In the genomic region with DNA sequence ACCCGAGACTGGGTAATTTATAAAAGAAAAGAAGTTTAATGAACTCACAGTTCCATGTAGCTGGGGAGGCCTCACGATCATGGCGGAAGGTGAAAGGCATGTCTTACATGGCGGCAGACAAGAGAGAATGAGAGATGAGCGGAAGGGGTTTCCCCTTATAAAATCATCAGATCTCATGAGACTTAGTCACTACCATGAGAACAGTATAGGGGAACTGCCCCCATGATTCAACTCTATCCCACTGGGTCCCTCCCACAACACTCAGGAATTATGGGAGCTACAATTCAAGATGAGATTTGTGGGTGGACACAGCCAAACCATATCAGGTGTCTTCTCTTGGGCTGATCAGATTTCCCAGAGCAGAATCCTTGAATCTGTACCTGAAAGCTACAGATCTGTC, we compare ENCODE assay signal across 23 cellular contexts.
DNase-seq lines count a peak whose midpoint lies in the region; ATAC-seq, FAIRE-seq and TF ChIP-seq lines count a peak whose summit lies in the region.
"Had no signal": no experiment of that assay in that cellular context is flagged by ENCODE, and none has a peak within 500 bp of the region (broad histone marks: within the 10 kb centered on the region; RNA-seq: fewer than 3 reads in every experiment).

No MANE protein-coding gene starts in this region.

- intact Hi-C loops in activated CD8-positive, alpha-beta T cell treated with anti-CD3 and anti-CD28 coated beads for 36 hours (cut with micrococcal nuclease): no loop called here
- intact Hi-C loops in activated naive CD4-positive, alpha-beta T cell treated with anti-CD3 and anti-CD28 coated beads for 36 hours (cut with micrococcal nuclease): no loop called here
- intact Hi-C loops in GM12878 (cut with micrococcal nuclease; ENCODE audit: unreplicated experiment): no loop called here

- no peak for TF ChIP-seq EP300 in GM12878 (IDR thresholded peaks at IDR 0.05; ENCODE audit: borderline replicate concordance in 1 of 2, control insufficient read depth in 1 of 2, low read depth in 2 of 2, low read length in 2 of 2)

- H3K9me3 Mint-ChIP-seq in activated CD8-positive, alpha-beta T cell treated with anti-CD3 and anti-CD28 coated beads for 36 hours: peaks cover 9% of the 10 kb centered on the region
- peaks cover 13% of the 10 kb centered on the region for H3K9me3 Mint-ChIP-seq in activated CD8-positive, alpha-beta T cell treated with anti-CD3 and anti-CD28 coated beads, Interleukin-2, amount 10 ng/mL, durations not matched to agents 7 days and 5 days (ENCODE audit: insufficient read depth)
- H3K9me3 Mint-ChIP-seq in activated naive CD4-positive, alpha-beta T cell treated with anti-CD3 and anti-CD28 coated beads for 36 hours: peaks cover 6% of the 10 kb centered on the region
- peaks cover 9% of the 10 kb centered on the region for H3K9me3 Mint-ChIP-seq in activated T-helper 17 cell treated with anti-CD3 and anti-CD28 coated beads, Interleukin-2, amount 50 U/mL, for 72 hours
- H3K9me3 Mint-ChIP-seq: CD8-positive, alpha-beta T cell had no signal

- in situ Hi-C loops in GM12878 (cut with MboI): no loop called here

- TF ChIP-seq POLR2A in GM12878 (IDR thresholded peaks at IDR 0.05; ENCODE audit: low read depth, low read length) (no peak), H54 (IDR thresholded peaks at IDR 0.05; ENCODE audit: low read depth, low read length) (no peak)

- H3K4me2 ChIP-seq in GM12878 (ENCODE audit: control insufficient read depth, insufficient read depth): no peak overlapping the region
- H3K4me2 ChIP-seq: BLaER1 had no signal

- H3K36me3 Mint-ChIP-seq in activated CD8-positive, alpha-beta T cell treated with anti-CD3 and anti-CD28 coated beads for 36 hours (ENCODE audit: low read depth): peaks cover 1% of the 10 kb centered on the region
- H3K36me3 Mint-ChIP-seq in activated CD8-positive, alpha-beta T cell treated with anti-CD3 and anti-CD28 coated beads, Interleukin-2, amount 10 ng/mL, durations not matched to agents 7 days and 5 days (ENCODE audit: low read depth): peaks cover 4% of the 10 kb centered on the region
- no peaks in the 10 kb centered on the region for H3K36me3 Mint-ChIP-seq in activated naive CD4-positive, alpha-beta T cell treated with anti-CD3 and anti-CD28 coated beads for 36 hours (ENCODE audit: low read depth)
- H3K36me3 Mint-ChIP-seq in activated T-helper 17 cell treated with anti-CD3 and anti-CD28 coated beads, Interleukin-2, amount 50 U/mL, for 72 hours (ENCODE audit: low read depth): peaks cover 11% of the 10 kb centered on the region
- H3K36me3 Mint-ChIP-seq: CD4-positive, CD25-positive, alpha-beta regulatory T cell; CD8-positive, alpha-beta T cell had no signal

- H2AFZ ChIP-seq in GM12878 (ENCODE audit: control insufficient read depth, low read depth, low read length): no peak overlapping the region
- H2AFZ ChIP-seq: GM23248 had no signal

- no peaks in the 10 kb centered on the region for H4K20me1 ChIP-seq in GM12878 (ENCODE audit: control insufficient read depth, insufficient read depth)
- H4K20me1 ChIP-seq: BLaER1 had no signal

- H3K4me3 Mint-ChIP-seq in activated CD8-positive, alpha-beta T cell treated with anti-CD3 and anti-CD28 coated beads for 36 hours: no peak overlapping the region
- H3K4me3 Mint-ChIP-seq in activated CD8-positive, alpha-beta T cell treated with anti-CD3 and anti-CD28 coated beads, Interleukin-2, amount 10 ng/mL, durations not matched to agents 7 days and 5 days: no peak overlapping the region
- H3K4me3 Mint-ChIP-seq in activated naive CD4-positive, alpha-beta T cell treated with anti-CD3 and anti-CD28 coated beads for 36 hours: no peak overlapping the region
- H3K4me3 Mint-ChIP-seq in activated T-helper 17 cell treated with anti-CD3 and anti-CD28 coated beads, Interleukin-2, amount 50 U/mL, for 72 hours: peak overlapping the region; percentile 33
- H3K4me3 Mint-ChIP-seq: B cell; CD4-positive, CD25-positive, alpha-beta regulatory T cell; CD8-positive, alpha-beta T cell; H9 had no signal

- CTCF ChIA-PET in activated CD8-positive, alpha-beta T cell treated with anti-CD3 and anti-CD28 coated beads for 36 hours (lab: Charles Lee): no interaction called here
- CTCF ChIA-PET in activated CD8-positive, alpha-beta T cell treated with anti-CD3 and anti-CD28 coated beads, Interleukin-2, amount 10 ng/mL, durations not matched to agents 7 days and 5 days (lab: Charles Lee): no interaction called here
- CTCF ChIA-PET in activated naive CD4-positive, alpha-beta T cell treated with anti-CD3 and anti-CD28 coated beads for 36 hours (lab: Charles Lee): interaction anchor here (1.0 kb wide), 1 partner anchor 20 kb away, joined by 3 read pairs; no protein-coding TSS in a partner anchor
- CTCF ChIA-PET in GM12878 (lab: Yijun Ruan, JAX): no interaction called here

- ATAC-seq in activated CD8-positive, alpha-beta T cell treated with anti-CD3 and anti-CD28 coated beads for 36 hours: no peak
- no peak for ATAC-seq in activated CD8-positive, alpha-beta T cell treated with anti-CD3 and anti-CD28 coated beads, Interleukin-2, amount 10 ng/mL, durations not matched to agents 7 days and 5 days
- peak; percentile 83 for ATAC-seq in activated T-helper 17 cell treated with anti-CD3 and anti-CD28 coated beads, Interleukin-2, amount 50 U/mL, for 72 hours (replicated peaks)
- ATAC-seq in GM12878: no peak
- ATAC-seq: CD8-positive, alpha-beta T cell; HCT116 had no signal

- POLR2A ChIA-PET in activated CD8-positive, alpha-beta T cell treated with anti-CD3 and anti-CD28 coated beads for 36 hours (lab: Charles Lee): interaction anchor here (1.1 kb wide), 1 partner anchor 617 kb away, joined by 3 read pairs; the partner anchor contains the start of gene ID2
- POLR2A ChIA-PET in activated CD8-positive, alpha-beta T cell treated with anti-CD3 and anti-CD28 coated beads, Interleukin-2, amount 10 ng/mL, durations not matched to agents 7 days and 5 days (lab: Charles Lee): no interaction called here
- POLR2A ChIA-PET in GM12878 (lab: Charles Lee): interaction anchor here (0.6 kb wide), 1 partner anchor 175 kb away, joined by 3 read pairs; no protein-coding TSS in a partner anchor

- FAIRE-seq in GM12878 (lab: Jason Lieb, UNC) (no peak), H54 (lab: Jason Lieb, UNC) (no peak)
- FAIRE-seq: A204.1, G401.6, GM19239, H1 had no signal

- peak; percentile 6 for DNase-seq in activated CD8-positive, alpha-beta T cell treated with anti-CD3 and anti-CD28 coated beads for 36 hours
- DNase-seq in activated CD8-positive, alpha-beta T cell treated with anti-CD3 and anti-CD28 coated beads, Interleukin-2, amount 10 ng/mL, durations not matched to agents 7 days and 5 days: no peak
- peak; percentile 20 for DNase-seq in activated naive CD4-positive, alpha-beta T cell treated with anti-CD3 and anti-CD28 coated beads for 36 hours
- no peak for DNase-seq in activated naive CD4-positive, alpha-beta T cell (lab: John Stamatoyannopoulos, UW)
- DNase-seq in GM12878 (ENCODE audit: low read depth, low spot score): no peak
- DNase-seq in RPMI8226: no peak
- DNase-seq in H54 (ENCODE audit: insufficient read length, low spot score): no peak
- DNase-seq: Caco-2; CD4-positive, CD25-positive, alpha-beta regulatory T cell; CD8-positive, alpha-beta T cell; DMS153; DND-41; GM23248; H9 had no signal

- BruUV-seq in GM12878 (replicated peaks; lab: Mats Ljungman, UMichigan): no TSS peak

- no peak overlapping the region for H3K4me3 ChIP-seq in GM12878
- H3K4me3 ChIP-seq: BLaER1, GM23248 had no signal

- peaks cover 5% of the 10 kb centered on the region; the same call in 2 of the 3 replicates for H3K9me3 ChIP-seq in GM12878 (replicated peaks; ENCODE audit: control insufficient read depth, insufficient read depth, low read length)
- H3K9me3 ChIP-seq: Caco-2 had no signal

- no peaks in the 10 kb centered on the region for H3K79me2 ChIP-seq in GM12878 (ENCODE audit: control insufficient read depth, insufficient read depth, low read length)

- no peak overlapping the region for H3K27ac ChIP-seq in GM12878 (ENCODE audit: control insufficient read depth, insufficient read depth)
- H3K27ac ChIP-seq: BLaER1, C4-2B, GM23248 had no signal

- peaks cover 3% of the 10 kb centered on the region for H3K4me1 Mint-ChIP-seq in activated CD8-positive, alpha-beta T cell treated with anti-CD3 and anti-CD28 coated beads for 36 hours (ENCODE audit: low read depth)
- no peaks in the 10 kb centered on the region for H3K4me1 Mint-ChIP-seq in activated CD8-positive, alpha-beta T cell treated with anti-CD3 and anti-CD28 coated beads, Interleukin-2, amount 10 ng/mL, durations not matched to agents 7 days and 5 days (ENCODE audit: low read depth)
- peaks cover 4% of the 10 kb centered on the region for H3K4me1 Mint-ChIP-seq in activated naive CD4-positive, alpha-beta T cell treated with anti-CD3 and anti-CD28 coated beads for 36 hours (ENCODE audit: low read depth)
- peaks cover 8% of the 10 kb centered on the region for H3K4me1 Mint-ChIP-seq in activated T-helper 17 cell treated with anti-CD3 and anti-CD28 coated beads, Interleukin-2, amount 50 U/mL, for 72 hours
- H3K4me1 Mint-ChIP-seq: B cell; CD4-positive, CD25-positive, alpha-beta regulatory T cell had no signal

- no peaks in the 10 kb centered on the region for H3K27me3 ChIP-seq in GM12878 (replicated peaks in 1 of 2; ENCODE audit: control insufficient read depth in 2 of 2, insufficient read depth in 2 of 2, low read length in 1 of 2)
- H3K27me3 ChIP-seq: BLaER1 had no signal

- H3K4me1 ChIP-seq in GM12878 (ENCODE audit: control insufficient read depth, insufficient read depth, low read length): peaks cover 8% of the 10 kb centered on the region
- H3K4me1 ChIP-seq: BLaER1, Caco-2 had no signal

- TF ChIP-seq CTCF in activated CD8-positive, alpha-beta T cell treated with anti-CD3 and anti-CD28 coated beads for 36 hours (IDR thresholded peaks at IDR 0.05): no peak
- TF ChIP-seq CTCF in GM12878 (IDR thresholded peaks at IDR 0.05 in 2 of 3, conservative IDR thresholded peaks at IDR 0.05 in 1 of 3; ENCODE audit: control insufficient read depth in 2 of 3, extremely low read depth in 1 of 3, insufficient read depth in 1 of 3, low read depth in 3 of 3, low read length in 3 of 3): no peak

- 68% methylated on average over 5 of the region's 5 CpGs for WGBS in GM12878 (ENCODE audit: insufficient coverage, insufficient replicate concordance, low lambda C conversion rate, missing lambda C conversion rate)

- H3K27ac Mint-ChIP-seq in activated CD8-positive, alpha-beta T cell treated with anti-CD3 and anti-CD28 coated beads for 36 hours: no peak overlapping the region
- no peak overlapping the region for H3K27ac Mint-ChIP-seq in activated CD8-positive, alpha-beta T cell treated with anti-CD3 and anti-CD28 coated beads, Interleukin-2, amount 10 ng/mL, durations not matched to agents 7 days and 5 days
- H3K27ac Mint-ChIP-seq in activated naive CD4-positive, alpha-beta T cell treated with anti-CD3 and anti-CD28 coated beads for 36 hours: no peak overlapping the region
- H3K27ac Mint-ChIP-seq in activated T-helper 17 cell treated with anti-CD3 and anti-CD28 coated beads, Interleukin-2, amount 50 U/mL, for 72 hours: peak overlapping the region; percentile 68
- H3K27ac Mint-ChIP-seq: B cell; CD4-positive, CD25-positive, alpha-beta regulatory T cell; CD8-positive, alpha-beta T cell; H9 had no signal

- H3K36me3 ChIP-seq in GM12878 (ENCODE audit: control insufficient read depth in 2 of 2, insufficient read depth in 2 of 2, low read length in 1 of 2): no peaks in the 10 kb centered on the region
- H3K36me3 ChIP-seq: BLaER1 had no signal

- RAD21 ChIA-PET in GM12878 (lab: Charles Lee; ENCODE audit: unreplicated experiment): no interaction called here

- SMC1A ChIA-PET in GM12878 (lab: Charles Lee; ENCODE audit: uncharacterized antibody, unreplicated experiment): interaction anchor here (0.7 kb wide), 1 partner anchor 165 kb away, joined by 3 read pairs; no protein-coding TSS in a partner anchor

- no peaks in the 10 kb centered on the region for H3K27me3 Mint-ChIP-seq in activated CD8-positive, alpha-beta T cell treated with anti-CD3 and anti-CD28 coated beads for 36 hours
- no peaks in the 10 kb centered on the region for H3K27me3 Mint-ChIP-seq in activated CD8-positive, alpha-beta T cell treated with anti-CD3 and anti-CD28 coated beads, Interleukin-2, amount 10 ng/mL, durations not matched to agents 7 days and 5 days (ENCODE audit: low read depth)
- no peaks in the 10 kb centered on the region for H3K27me3 Mint-ChIP-seq in activated naive CD4-positive, alpha-beta T cell treated with anti-CD3 and anti-CD28 coated beads for 36 hours (ENCODE audit: low read depth)
- no peaks in the 10 kb centered on the region for H3K27me3 Mint-ChIP-seq in activated T-helper 17 cell treated with anti-CD3 and anti-CD28 coated beads, Interleukin-2, amount 50 U/mL, for 72 hours

- no peak overlapping the region for H3K9ac ChIP-seq in GM12878 (ENCODE audit: control insufficient read depth, insufficient read depth, low read length)
- H3K9ac ChIP-seq: BLaER1, GM23248 had no signal

- TF ChIP-seq RAD21 in GM12878 (IDR thresholded peaks at IDR 0.05; ENCODE audit: insufficient read depth, low read depth, low read length): no peak

Comparison
In these comparisons a context has a peak if more than half of its experiments do, and no peak if none do; other contexts are left out.
1. DNase-seq: peak in activated CD8-positive, alpha-beta T cell treated with anti-CD3 and anti-CD28 coated beads for 36 hours (single experiment) and activated naive CD4-positive, alpha-beta T cell treated with anti-CD3 and anti-CD28 coated beads for 36 hours (single experiment); none in activated CD8-positive, alpha-beta T cell treated with anti-CD3 and anti-CD28 coated beads, Interleukin-2, amount 10 ng/mL, durations not matched to agents 7 days and 5 days (single experiment), activated naive CD4-positive, alpha-beta T cell (0 of 4), GM12878 (single experiment), RPMI8226 (single experiment) and H54 (single experiment).